Comparison of ENCODE assay signal across 8 cellular contexts in genomic region chr3:42839616-42840015, GRCh38. TPM values are rescaled to one million over a fixed set of nuclear protein-coding genes. Genes with fewer than 3 reads are reported as not detected.
DNase-seq lines count a peak whose midpoint lies in the region; ATAC-seq and TF ChIP-seq lines count a peak whose summit lies in the region.

No MANE protein-coding gene starts in this region.

- no peaks in the 10 kb centered on the region for H3K9me3 Mint-ChIP-seq in chondrocyte (ENCODE audit: low read depth)

- no peaks in the 10 kb centered on the region for H3K36me3 ChIP-seq in left lung
- H3K36me3 ChIP-seq in suprapubic skin: no peaks in the 10 kb centered on the region

- H3K36me3 Mint-ChIP-seq in chondrocyte (ENCODE audit: low read depth): no peaks in the 10 kb centered on the region

- DNase-seq in ELR (ENCODE audit: low read depth) (peak; percentile 75), H4 (ENCODE audit: low spot score) (peak; percentile 54), Kasumi-1 (lab: John Stamatoyannopoulos, UW) (peak; percentile 94 to 96), SKM-1 treated with dmso at 0.1 percent for 144 hours (lab: John Stamatoyannopoulos, UW; ENCODE audit: unreplicated experiment) (peak; percentile 76), chondrocyte (ENCODE audit: low spot score) (no peak), left lung (no peak), suprapubic skin (ENCODE audit: low spot score in 2 of 2) (no peak)

- 27% methylated on average over 7 of the region's 7 CpGs for WGBS in suprapubic skin

- no peak overlapping the region for H3K4me3 Mint-ChIP-seq in chondrocyte (ENCODE audit: unreplicated experiment)

- peaks cover 22% of the 10 kb centered on the region for H3K4me1 Mint-ChIP-seq in chondrocyte (ENCODE audit: low read depth)

- no peaks in the 10 kb centered on the region for H3K27me3 ChIP-seq in left lung
- H3K27me3 ChIP-seq in suprapubic skin: no peaks in the 10 kb centered on the region

- no peak overlapping the region for H3K27ac Mint-ChIP-seq in chondrocyte (ENCODE audit: unreplicated experiment)

- TF ChIP-seq EP300 in suprapubic skin (IDR thresholded peaks at IDR 0.05): no peak

- peak; percentile 95 for ATAC-seq in left lung

- TF ChIP-seq POLR2A in suprapubic skin (IDR thresholded peaks at IDR 0.05): no peak

- H3K9me3 ChIP-seq in left lung: no peaks in the 10 kb centered on the region
- no peaks in the 10 kb centered on the region for H3K9me3 ChIP-seq in suprapubic skin

- intact Hi-C loops in left lung (cut with DNase I): no loop called here

- peaks cover 9% of the 10 kb centered on the region for H3K27me3 Mint-ChIP-seq in chondrocyte (ENCODE audit: low read depth)

- H3K4me3 ChIP-seq in left lung: no peak overlapping the region
- no peak overlapping the region for H3K4me3 ChIP-seq in suprapubic skin

- TF ChIP-seq CTCF in 22Rv1 (IDR thresholded peaks at IDR 0.05) (peak; percentile 78), chondrocyte (IDR thresholded peaks at IDR 0.05) (peak; percentile 82), left lung (IDR thresholded peaks at IDR 0.05) (peak; percentile 57 to 84), suprapubic skin (IDR thresholded peaks at IDR 0.05) (peak; percentile 70 to 80)

- no peak overlapping the region for H3K27ac ChIP-seq in 22Rv1
- no peak overlapping the region for H3K27ac ChIP-seq in left lung
- no peak overlapping the region for H3K27ac ChIP-seq in suprapubic skin

- no peaks in the 10 kb centered on the region for H3K4me1 ChIP-seq in left lung
- peaks cover 11% of the 10 kb centered on the region for H3K4me1 ChIP-seq in suprapubic skin

RNA-seq across cellular contexts. Expression of gene ACKR2, which starts 30.4 kb away (rescaled TPM):
- not detected in 2 replicates for total RNA-seq in H4 (2014; rRNA removed; shearing (Covaris generic))
- 0.41 to 1.2 TPM (median 1.0 TPM) in 3 replicates for total RNA-seq in chondrocyte
- total RNA-seq in left lung: 1 to 10 TPM; 2.5 to 7.9 TPM
- 1 to 10 TPM; 1.2 to 6.6 (median 3.4) TPM for total RNA-seq in suprapubic skin

RNA-seq across cellular contexts. Expression of gene HIGD1A, which starts 35.3 kb away (rescaled TPM):
- 134 and 182 TPM in 2 replicates for total RNA-seq in H4 (2014; rRNA removed; shearing (Covaris generic))
- total RNA-seq in chondrocyte: 78.6 to 89.7 TPM (median 78.7 TPM) in 3 replicates
- 10 to 100 TPM; 81.3 to 95.2 TPM for total RNA-seq in left lung
- total RNA-seq in suprapubic skin: 10 to 100 TPM; 46.8 to 91.9 (median 81.4) TPM

RNA-seq across cellular contexts. Expression of gene CYP8B1, which starts 36.1 kb away (rescaled TPM):
- total RNA-seq in H4 (2014; rRNA removed; shearing (Covaris generic)): not detected in 2 replicates
- total RNA-seq in chondrocyte (not detected in 3 replicates), left lung (not detected), suprapubic skin (not detected)

Comparison
In these comparisons a context has a peak if more than half of its experiments do, and no peak if none do; other contexts are left out.
1. DNase-seq: peak in ELR (single experiment), H4 (single experiment), Kasumi-1 (2 of 2) and SKM-1 treated with dmso at 0.1 percent for 144 hours (single experiment); none in chondrocyte (single experiment), left lung (0 of 2) and suprapubic skin (0 of 2).
2. Peak in every context shown above with its lines, with median percentiles within 50 percentile points of each other: CTCF ChIP-seq.